ENCODE assay signal across 13 cellular contexts in genomic region chr16:81265658-81266451, GRCh38. TPM values are rescaled to one million over a fixed set of nuclear protein-coding genes. Genes with fewer than 3 reads are reported as not detected.
DNase-seq lines count a peak whose midpoint lies in the region; ATAC-seq and TF ChIP-seq lines count a peak whose summit lies in the region.
"Had no signal": no experiment of that assay in that cellular context is flagged by ENCODE, and none has a peak within 500 bp of the region (broad histone marks: within the 10 kb centered on the region; RNA-seq: fewer than 3 reads in every experiment).

No MANE protein-coding gene starts in this region.

- H2AFZ ChIP-seq in OCI-LY7 (ENCODE audit: low read length), result no peak overlapping the region

- peak overlapping the region in 1 of 6 donors; percentile 2 for H3K27ac Mint-ChIP-seq in immature natural killer cell
- H3K27ac Mint-ChIP-seq: activated naive CD8-positive, alpha-beta T cell treated with anti-CD3 and anti-CD28 coated beads for 36 hours had no signal

- H3K9me2 ChIP-seq in OCI-LY7 (ENCODE audit: insufficient read depth, low read length), result no peaks in the 10 kb centered on the region

- H3K4me3 Mint-ChIP-seq in immature natural killer cell, result no peak overlapping the region
- H3K4me3 Mint-ChIP-seq: activated naive CD8-positive, alpha-beta T cell treated with anti-CD3 and anti-CD28 coated beads for 36 hours; naive B cell; type B pancreatic cell had no signal

- peaks cover 0 to 3% (median 0%) of the 10 kb centered on the region in 6 donors for H3K9me3 Mint-ChIP-seq in immature natural killer cell
- H3K9me3 Mint-ChIP-seq: activated naive CD8-positive, alpha-beta T cell treated with anti-CD3 and anti-CD28 coated beads for 36 hours; type B pancreatic cell had no signal

- TF ChIP-seq CTCF in AG09319 (IDR thresholded peaks at IDR 0.05; ENCODE audit: low read depth, low read length), result no peak
- no peak for TF ChIP-seq CTCF in OCI-LY7 (conservative IDR thresholded peaks at IDR 0.05; ENCODE audit: low read length)

- peaks cover 0 to 6% (median 5%) of the 10 kb centered on the region in 3 donors for H3K27me3 Mint-ChIP-seq in immature natural killer cell (ENCODE audit: low read depth in 3 of 3)
- H3K27me3 Mint-ChIP-seq: type B pancreatic cell had no signal

- no peak overlapping the region for H3K27ac ChIP-seq in OCI-LY7 (ENCODE audit: low read depth, low read length, poor library complexity, severe bottlenecking)

- no peak overlapping the region for H3K4me2 ChIP-seq in OCI-LY7 (ENCODE audit: low read length)

- BruUV-seq in OCI-LY7 (replicated peaks; lab: Mats Ljungman, UMichigan), result no TSS peak

- H3K4me1 ChIP-seq in OCI-LY7 (ENCODE audit: insufficient read depth, low read length, poor library complexity, severe bottlenecking), result no peaks in the 10 kb centered on the region

- H3K4me3 ChIP-seq in OCI-LY7 (ENCODE audit: low read depth, low read length, poor library complexity, severe bottlenecking), result no peak overlapping the region

- no peaks in the 10 kb centered on the region for H3K36me3 Mint-ChIP-seq in immature natural killer cell
- H3K36me3 Mint-ChIP-seq: activated naive CD8-positive, alpha-beta T cell treated with anti-CD3 and anti-CD28 coated beads for 36 hours; naive B cell had no signal

- no peaks in the 10 kb centered on the region for H4K20me1 ChIP-seq in OCI-LY7 (ENCODE audit: insufficient read depth, low read length)

- ATAC-seq in GM18867 (IDR thresholded peaks at IDR 0.05; ENCODE audit: unreplicated experiment), result no peak

- no peaks in the 10 kb centered on the region for H3K36me3 ChIP-seq in OCI-LY7 (ENCODE audit: insufficient read depth, low read length)

- peak; percentile 19 for DNase-seq in AG09319 (ENCODE audit: extremely low read depth, low read depth)
- peak; percentile 26 for DNase-seq in RPMI7951 (ENCODE audit: low read depth)
- DNase-seq in head of caudate nucleus, result peak in 37 of 42 donors; percentile 4 to 74 (median 44)
- peak; percentile 25 for DNase-seq in myocyte (ENCODE audit: low read depth)
- DNase-seq in OCI-LY7 (ENCODE audit: low spot score), result no peak
- DNase-seq in SIG-M5 treated with dmso at 0.1 percent for 504 hours (lab: John Stamatoyannopoulos, UW; ENCODE audit: unreplicated experiment), result no peak
- no peak for DNase-seq in immature natural killer cell
- DNase-seq: activated CD4-positive, alpha-beta T cell treated with anti-CD3 and anti-CD28 coated beads, Interleukin-2, amount 50 U/mL, for 1 hour; naive B cell; NCI-H2029 treated with DMSO at 0.1 percent for 48 hours had no signal

- H3K79me2 ChIP-seq in OCI-LY7 (ENCODE audit: insufficient read depth, low read depth, low read length), result no peaks in the 10 kb centered on the region

- H3K9me3 ChIP-seq in OCI-LY7 (ENCODE audit: low read length), result no peaks in the 10 kb centered on the region

- POLR2A ChIA-PET in OCI-LY7 (lab: Charles Lee), result interaction anchor here (0.6 to 0.7 kb wide), 2 partner anchors 249 to 703 kb away, joined by 4 read pairs; no protein-coding TSS in a partner anchor

- CTCF ChIA-PET in OCI-LY7 (lab: Charles Lee; ENCODE audit: unreplicated experiment), result no interaction called here

- H3K4me1 Mint-ChIP-seq in immature natural killer cell, result peaks cover 0 to 1% of the 10 kb centered on the region in 2 donors

- intact Hi-C loops in head of caudate nucleus (cut with DNase I) (no loop called here), OCI-LY7 (cut with micrococcal nuclease; ENCODE audit: unreplicated experiment) (no loop called here)

RNA-seq across cellular contexts. Expression of gene BCO1, which starts 27.4 kb away (rescaled TPM):
- not detected in 2 replicates for total RNA-seq in RPMI7951 (2014; rRNA removed; shearing (Covaris generic))
- total RNA-seq in myocyte (not detected in 2 replicates), OCI-LY7 (2022) (not detected in 2 replicates)
- not detected for polyA plus RNA-seq in myocyte (2012)
- not detected in 2 replicates for total RNA-seq in OCI-LY7 (2014; rRNA removed; shearing (Covaris generic))
- not detected for polyA plus RNA-seq in immature natural killer cell
- total RNA-seq: activated naive CD8-positive, alpha-beta T cell treated with anti-CD3 and anti-CD28 coated beads for 36 hours had no signal

RNA-seq across cellular contexts. Expression of gene GAN, which starts 48.9 kb away (rescaled TPM):
- 5.2 and 5.5 TPM in 2 replicates for total RNA-seq in RPMI7951 (2014; rRNA removed; shearing (Covaris generic))
- 10.3 and 12.0 TPM in 2 replicates for total RNA-seq in myocyte
- polyA plus RNA-seq in myocyte (2012), result 2.6 TPM
- total RNA-seq in OCI-LY7 (2014; rRNA removed; shearing (Covaris generic)), result 5.1 and 6.2 TPM in 2 replicates
- 10.5 and 14.2 TPM in 2 replicates for total RNA-seq in OCI-LY7 (2022)
- 1 to 10 TPM; 1.3 to 2.8 (median 2.0) TPM for polyA plus RNA-seq in immature natural killer cell

Comparison
In these comparisons a context has a peak if more than half of its experiments do, and no peak if none do; other contexts are left out.
1. DNase-seq: peak in AG09319 (single experiment), RPMI7951 (single experiment), head of caudate nucleus (37 of 42) and myocyte (single experiment); none in OCI-LY7 (single experiment), SIG-M5 treated with dmso at 0.1 percent for 504 hours (single experiment) and immature natural killer cell (0 of 3).